In the genomic region with DNA sequence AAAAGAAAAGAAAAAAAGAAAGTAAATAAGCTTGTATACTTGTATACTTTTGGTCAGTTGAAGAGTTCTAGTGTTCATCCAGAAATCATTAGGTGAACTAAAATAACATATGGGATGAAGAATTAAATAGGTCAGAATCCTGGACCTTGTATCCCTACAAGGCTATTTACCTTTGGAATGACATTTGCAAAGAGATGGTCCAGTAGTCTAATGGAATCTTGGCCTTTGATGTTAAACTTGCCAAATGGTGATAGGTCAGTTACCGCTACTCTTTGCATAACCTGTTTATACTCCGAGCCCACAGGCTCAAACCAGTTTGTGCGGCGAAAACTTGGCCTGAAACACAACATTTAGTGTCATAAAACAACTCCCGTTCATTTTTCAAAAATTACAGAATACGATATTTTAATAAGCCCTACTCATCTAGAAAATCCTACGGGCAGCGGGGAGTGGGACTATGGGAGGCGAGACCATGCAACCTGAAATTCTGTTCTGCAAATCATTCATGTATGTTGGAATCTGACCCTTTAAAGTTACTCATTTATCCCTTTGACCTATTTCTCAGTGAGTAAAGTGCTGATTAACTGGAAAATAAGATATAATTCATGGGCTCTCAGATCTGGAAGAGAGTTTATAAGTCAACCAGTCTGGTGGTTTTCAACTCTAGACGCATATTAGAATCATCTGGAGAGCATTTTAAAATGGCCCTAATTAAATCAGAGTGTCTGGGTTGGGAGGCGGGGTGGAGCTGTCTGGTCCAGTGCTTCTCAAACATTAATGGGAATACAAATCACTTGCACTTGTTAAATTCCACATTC, we compare ENCODE assay signal across 1 cellular context.
TF ChIP-seq lines count a peak whose summit lies in the region.

No MANE protein-coding gene starts in this region.

TF ChIP-seq in HepG2, 621 proteins besides CTCF, POLR2A, EP300 and RAD21 (continued from another document and continues in another):
- TF ChIP-seq, protein P1, sequence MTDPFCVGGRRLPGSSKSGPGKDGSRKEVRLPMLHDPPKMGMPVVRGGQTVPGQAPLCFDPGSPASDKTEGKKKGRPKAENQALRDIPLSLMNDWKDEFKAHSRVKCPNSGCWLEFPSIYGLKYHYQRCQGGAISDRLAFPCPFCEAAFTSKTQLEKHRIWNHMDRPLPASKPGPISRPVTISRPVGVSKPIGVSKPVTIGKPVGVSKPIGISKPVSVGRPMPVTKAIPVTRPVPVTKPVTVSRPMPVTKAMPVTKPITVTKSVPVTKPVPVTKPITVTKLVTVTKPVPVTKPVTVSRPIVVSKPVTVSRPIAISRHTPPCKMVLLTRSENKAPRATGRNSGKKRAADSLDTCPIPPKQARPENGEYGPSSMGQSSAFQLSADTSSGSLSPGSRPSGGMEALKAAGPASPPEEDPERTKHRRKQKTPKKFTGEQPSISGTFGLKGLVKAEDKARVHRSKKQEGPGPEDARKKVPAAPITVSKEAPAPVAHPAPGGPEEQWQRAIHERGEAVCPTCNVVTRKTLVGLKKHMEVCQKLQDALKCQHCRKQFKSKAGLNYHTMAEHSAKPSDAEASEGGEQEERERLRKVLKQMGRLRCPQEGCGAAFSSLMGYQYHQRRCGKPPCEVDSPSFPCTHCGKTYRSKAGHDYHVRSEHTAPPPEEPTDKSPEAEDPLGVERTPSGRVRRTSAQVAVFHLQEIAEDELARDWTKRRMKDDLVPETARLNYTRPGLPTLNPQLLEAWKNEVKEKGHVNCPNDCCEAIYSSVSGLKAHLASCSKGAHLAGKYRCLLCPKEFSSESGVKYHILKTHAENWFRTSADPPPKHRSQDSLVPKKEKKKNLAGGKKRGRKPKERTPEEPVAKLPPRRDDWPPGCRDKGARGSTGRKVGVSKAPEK (CRISPR knock-in tag; IDR thresholded peaks at IDR 0.05; ENCODE audit: borderline replicate concordance): no peak
- TF ChIP-seq KLF9 (CRISPR knock-in tag; IDR thresholded peaks at IDR 0.05; ENCODE audit: low read depth): no peak
- TF ChIP-seq, protein P2, sequence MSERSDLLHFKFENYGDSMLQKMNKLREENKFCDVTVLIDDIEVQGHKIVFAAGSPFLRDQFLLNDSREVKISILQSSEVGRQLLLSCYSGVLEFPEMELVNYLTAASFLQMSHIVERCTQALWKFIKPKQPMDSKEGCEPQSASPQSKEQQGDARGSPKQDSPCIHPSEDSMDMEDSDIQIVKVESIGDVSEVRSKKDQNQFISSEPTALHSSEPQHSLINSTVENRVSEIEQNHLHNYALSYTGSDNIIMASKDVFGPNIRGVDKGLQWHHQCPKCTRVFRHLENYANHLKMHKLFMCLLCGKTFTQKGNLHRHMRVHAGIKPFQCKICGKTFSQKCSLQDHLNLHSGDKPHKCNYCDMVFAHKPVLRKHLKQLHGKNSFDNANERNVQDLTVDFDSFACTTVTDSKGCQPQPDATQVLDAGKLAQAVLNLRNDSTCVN (CRISPR knock-in tag; IDR thresholded peaks at IDR 0.05; ENCODE audit: borderline replicate concordance): no peak
- TF ChIP-seq ZNF672 (CRISPR knock-in tag; IDR thresholded peaks at IDR 0.05): no peak
- no peak for TF ChIP-seq ZNF605 (CRISPR knock-in tag; IDR thresholded peaks at IDR 0.05)
- TF ChIP-seq MIXL1 (CRISPR knock-in tag; IDR thresholded peaks at IDR 0.05): peak; percentile 84
- TF ChIP-seq, protein P3, sequence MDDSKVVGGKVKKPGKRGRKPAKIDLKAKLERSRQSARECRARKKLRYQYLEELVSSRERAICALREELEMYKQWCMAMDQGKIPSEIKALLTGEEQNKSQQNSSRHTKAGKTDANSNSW (CRISPR knock-in tag; IDR thresholded peaks at IDR 0.05; ENCODE audit: borderline replicate concordance): no peak
- no peak for TF ChIP-seq FIP1L1 (IDR thresholded peaks at IDR 0.05; ENCODE audit: borderline replicate concordance, insufficient read depth, low read depth, low read length)
- TF ChIP-seq, protein P4, sequence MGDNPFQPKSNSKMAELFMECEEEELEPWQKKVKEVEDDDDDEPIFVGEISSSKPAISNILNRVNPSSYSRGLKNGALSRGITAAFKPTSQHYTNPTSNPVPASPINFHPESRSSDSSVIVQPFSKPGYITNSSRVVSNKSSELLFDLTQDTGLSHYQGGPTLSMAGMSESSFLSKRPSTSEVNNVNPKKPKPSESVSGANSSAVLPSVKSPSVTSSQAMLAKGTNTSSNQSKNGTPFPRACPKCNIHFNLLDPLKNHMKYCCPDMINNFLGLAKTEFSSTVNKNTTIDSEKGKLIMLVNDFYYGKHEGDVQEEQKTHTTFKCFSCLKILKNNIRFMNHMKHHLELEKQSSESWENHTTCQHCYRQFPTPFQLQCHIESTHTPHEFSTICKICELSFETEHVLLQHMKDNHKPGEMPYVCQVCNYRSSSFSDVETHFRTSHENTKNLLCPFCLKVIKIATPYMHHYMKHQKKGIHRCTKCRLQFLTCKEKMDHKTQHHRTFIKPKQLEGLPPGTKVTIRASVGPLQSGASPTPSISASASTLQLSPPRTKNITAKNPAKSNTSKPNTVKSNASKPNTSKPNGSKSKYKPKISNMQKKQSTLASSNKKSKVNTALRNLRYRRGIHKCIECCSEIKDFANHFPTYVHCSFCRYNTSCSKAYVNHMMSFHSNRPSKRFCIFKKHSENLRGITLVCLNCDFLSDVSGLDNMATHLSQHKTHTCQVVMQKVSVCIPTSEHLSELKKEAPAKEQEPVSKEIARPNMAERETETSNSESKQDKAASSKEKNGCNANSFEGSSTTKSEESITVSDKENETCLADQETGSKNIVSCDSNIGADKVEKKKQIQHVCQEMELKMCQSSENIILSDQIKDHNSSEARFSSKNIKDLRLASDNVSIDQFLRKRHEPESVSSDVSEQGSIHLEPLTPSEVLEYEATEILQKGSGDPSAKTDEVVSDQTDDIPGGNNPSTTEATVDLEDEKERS (CRISPR knock-in tag; IDR thresholded peaks at IDR 0.05): no peak
- TF ChIP-seq SP1 (IDR thresholded peaks at IDR 0.05): no peak
- no peak for TF ChIP-seq SP1 (CRISPR knock-in tag; IDR thresholded peaks at IDR 0.05)
- peak; percentile 53 for TF ChIP-seq NFYC (CRISPR knock-in tag; IDR thresholded peaks at IDR 0.05)
- no peak for TF ChIP-seq SRY (CRISPR knock-in tag; IDR thresholded peaks at IDR 0.05)
- no peak for TF ChIP-seq MEIS1 (CRISPR knock-in tag; IDR thresholded peaks at IDR 0.05; ENCODE audit: borderline replicate concordance)
- no peak for TF ChIP-seq CHD4 (IDR thresholded peaks at IDR 0.05; ENCODE audit: borderline replicate concordance, low read length)
- no peak for TF ChIP-seq PCBP1 (IDR thresholded peaks at IDR 0.05; ENCODE audit: borderline replicate concordance, low read depth, low read length)
- peak; percentile 29 for TF ChIP-seq SKI (IDR thresholded peaks at IDR 0.05; ENCODE audit: partially characterized antibody)
- no peak for TF ChIP-seq AKAP8 (CRISPR knock-in tag; IDR thresholded peaks at IDR 0.05)
- no peak for TF ChIP-seq SPEN (CRISPR knock-in tag; IDR thresholded peaks at IDR 0.05; ENCODE audit: low read depth)
- TF ChIP-seq ATF1 (CRISPR knock-in tag; IDR thresholded peaks at IDR 0.05): 0 out of 2 replicates have a peak, but pooled peaks have one; percentile 23
- no peak for TF ChIP-seq NCOA5 (CRISPR knock-in tag; IDR thresholded peaks at IDR 0.05)
- no peak for TF ChIP-seq FOSL1 (CRISPR knock-in tag; IDR thresholded peaks at IDR 0.05; ENCODE audit: borderline replicate concordance)
- 0 out of 2 replicates have a peak, but pooled peaks have one; percentile 43 for TF ChIP-seq ZNF264 (CRISPR knock-in tag; IDR thresholded peaks at IDR 0.05)
- TF ChIP-seq ZNF317 (CRISPR knock-in tag; IDR thresholded peaks at IDR 0.05): no peak
- peak; percentile 76; the same call in 1 of the 2 replicates for TF ChIP-seq ATM (IDR thresholded peaks at IDR 0.05; ENCODE audit: borderline replicate concordance)
- no peak for TF ChIP-seq STAT5B (CRISPR knock-in tag; IDR thresholded peaks at IDR 0.05)
- TF ChIP-seq GLI4 (CRISPR knock-in tag; IDR thresholded peaks at IDR 0.05; ENCODE audit: borderline replicate concordance): no peak
- TF ChIP-seq ZZZ3 (CRISPR knock-in tag; IDR thresholded peaks at IDR 0.05; ENCODE audit: borderline replicate concordance): no peak
- TF ChIP-seq TBX2 (CRISPR knock-in tag; IDR thresholded peaks at IDR 0.05; ENCODE audit: borderline replicate concordance): peak; percentile 28; the same call in 1 of the 2 replicates
- TF ChIP-seq ZNF337 (CRISPR knock-in tag; IDR thresholded peaks at IDR 0.05; ENCODE audit: borderline replicate concordance, low read depth): no peak
- TF ChIP-seq JUNB (CRISPR knock-in tag; IDR thresholded peaks at IDR 0.05; ENCODE audit: borderline replicate concordance): no peak
- TF ChIP-seq, protein P5, sequence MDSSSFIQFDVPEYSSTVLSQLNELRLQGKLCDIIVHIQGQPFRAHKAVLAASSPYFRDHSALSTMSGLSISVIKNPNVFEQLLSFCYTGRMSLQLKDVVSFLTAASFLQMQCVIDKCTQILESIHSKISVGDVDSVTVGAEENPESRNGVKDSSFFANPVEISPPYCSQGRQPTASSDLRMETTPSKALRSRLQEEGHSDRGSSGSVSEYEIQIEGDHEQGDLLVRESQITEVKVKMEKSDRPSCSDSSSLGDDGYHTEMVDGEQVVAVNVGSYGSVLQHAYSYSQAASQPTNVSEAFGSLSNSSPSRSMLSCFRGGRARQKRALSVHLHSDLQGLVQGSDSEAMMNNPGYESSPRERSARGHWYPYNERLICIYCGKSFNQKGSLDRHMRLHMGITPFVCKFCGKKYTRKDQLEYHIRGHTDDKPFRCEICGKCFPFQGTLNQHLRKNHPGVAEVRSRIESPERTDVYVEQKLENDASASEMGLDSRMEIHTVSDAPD (CRISPR knock-in tag; IDR thresholded peaks at IDR 0.05): peak; percentile 51; the same call in 1 of the 2 replicates
- TF ChIP-seq HDAC1 (CRISPR knock-in tag; IDR thresholded peaks at IDR 0.05): no peak
- no peak for TF ChIP-seq SUZ12 (IDR thresholded peaks at IDR 0.05; ENCODE audit: low read depth, low read length)
- no peak for TF ChIP-seq KLF6 (CRISPR knock-in tag; IDR thresholded peaks at IDR 0.05)
- TF ChIP-seq, protein P6, sequence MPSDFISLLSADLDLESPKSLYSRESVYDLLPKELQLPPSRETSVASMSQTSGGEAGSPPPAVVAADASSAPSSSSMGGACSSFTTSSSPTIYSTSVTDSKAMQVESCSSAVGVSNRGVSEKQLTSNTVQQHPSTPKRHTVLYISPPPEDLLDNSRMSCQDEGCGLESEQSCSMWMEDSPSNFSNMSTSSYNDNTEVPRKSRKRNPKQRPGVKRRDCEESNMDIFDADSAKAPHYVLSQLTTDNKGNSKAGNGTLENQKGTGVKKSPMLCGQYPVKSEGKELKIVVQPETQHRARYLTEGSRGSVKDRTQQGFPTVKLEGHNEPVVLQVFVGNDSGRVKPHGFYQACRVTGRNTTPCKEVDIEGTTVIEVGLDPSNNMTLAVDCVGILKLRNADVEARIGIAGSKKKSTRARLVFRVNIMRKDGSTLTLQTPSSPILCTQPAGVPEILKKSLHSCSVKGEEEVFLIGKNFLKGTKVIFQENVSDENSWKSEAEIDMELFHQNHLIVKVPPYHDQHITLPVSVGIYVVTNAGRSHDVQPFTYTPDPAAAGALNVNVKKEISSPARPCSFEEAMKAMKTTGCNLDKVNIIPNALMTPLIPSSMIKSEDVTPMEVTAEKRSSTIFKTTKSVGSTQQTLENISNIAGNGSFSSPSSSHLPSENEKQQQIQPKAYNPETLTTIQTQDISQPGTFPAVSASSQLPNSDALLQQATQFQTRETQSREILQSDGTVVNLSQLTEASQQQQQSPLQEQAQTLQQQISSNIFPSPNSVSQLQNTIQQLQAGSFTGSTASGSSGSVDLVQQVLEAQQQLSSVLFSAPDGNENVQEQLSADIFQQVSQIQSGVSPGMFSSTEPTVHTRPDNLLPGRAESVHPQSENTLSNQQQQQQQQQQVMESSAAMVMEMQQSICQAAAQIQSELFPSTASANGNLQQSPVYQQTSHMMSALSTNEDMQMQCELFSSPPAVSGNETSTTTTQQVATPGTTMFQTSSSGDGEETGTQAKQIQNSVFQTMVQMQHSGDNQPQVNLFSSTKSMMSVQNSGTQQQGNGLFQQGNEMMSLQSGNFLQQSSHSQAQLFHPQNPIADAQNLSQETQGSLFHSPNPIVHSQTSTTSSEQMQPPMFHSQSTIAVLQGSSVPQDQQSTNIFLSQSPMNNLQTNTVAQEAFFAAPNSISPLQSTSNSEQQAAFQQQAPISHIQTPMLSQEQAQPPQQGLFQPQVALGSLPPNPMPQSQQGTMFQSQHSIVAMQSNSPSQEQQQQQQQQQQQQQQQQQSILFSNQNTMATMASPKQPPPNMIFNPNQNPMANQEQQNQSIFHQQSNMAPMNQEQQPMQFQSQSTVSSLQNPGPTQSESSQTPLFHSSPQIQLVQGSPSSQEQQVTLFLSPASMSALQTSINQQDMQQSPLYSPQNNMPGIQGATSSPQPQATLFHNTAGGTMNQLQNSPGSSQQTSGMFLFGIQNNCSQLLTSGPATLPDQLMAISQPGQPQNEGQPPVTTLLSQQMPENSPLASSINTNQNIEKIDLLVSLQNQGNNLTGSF (CRISPR knock-in tag; IDR thresholded peaks at IDR 0.05): no peak
- TF ChIP-seq, protein P7, sequence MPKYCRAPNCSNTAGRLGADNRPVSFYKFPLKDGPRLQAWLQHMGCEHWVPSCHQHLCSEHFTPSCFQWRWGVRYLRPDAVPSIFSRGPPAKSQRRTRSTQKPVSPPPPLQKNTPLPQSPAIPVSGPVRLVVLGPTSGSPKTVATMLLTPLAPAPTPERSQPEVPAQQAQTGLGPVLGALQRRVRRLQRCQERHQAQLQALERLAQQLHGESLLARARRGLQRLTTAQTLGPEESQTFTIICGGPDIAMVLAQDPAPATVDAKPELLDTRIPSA (CRISPR knock-in tag; IDR thresholded peaks at IDR 0.05; ENCODE audit: borderline replicate concordance): no peak
- TF ChIP-seq, protein P8, sequence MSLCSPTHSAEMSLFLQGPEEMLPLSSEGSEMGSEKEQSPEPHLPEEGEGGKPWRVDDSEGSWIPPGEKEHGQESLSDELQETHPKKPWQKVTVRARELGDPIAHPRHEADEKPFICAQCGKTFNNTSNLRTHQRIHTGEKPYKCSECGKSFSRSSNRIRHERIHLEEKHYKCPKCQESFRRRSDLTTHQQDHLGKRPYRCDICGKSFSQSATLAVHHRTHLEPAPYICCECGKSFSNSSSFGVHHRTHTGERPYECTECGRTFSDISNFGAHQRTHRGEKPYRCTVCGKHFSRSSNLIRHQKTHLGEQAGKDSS (CRISPR knock-in tag; IDR thresholded peaks at IDR 0.05; ENCODE audit: borderline replicate concordance, low read depth): no peak
- TF ChIP-seq RFX3 (CRISPR knock-in tag; IDR thresholded peaks at IDR 0.05): no peak
- TF ChIP-seq, protein P9, sequence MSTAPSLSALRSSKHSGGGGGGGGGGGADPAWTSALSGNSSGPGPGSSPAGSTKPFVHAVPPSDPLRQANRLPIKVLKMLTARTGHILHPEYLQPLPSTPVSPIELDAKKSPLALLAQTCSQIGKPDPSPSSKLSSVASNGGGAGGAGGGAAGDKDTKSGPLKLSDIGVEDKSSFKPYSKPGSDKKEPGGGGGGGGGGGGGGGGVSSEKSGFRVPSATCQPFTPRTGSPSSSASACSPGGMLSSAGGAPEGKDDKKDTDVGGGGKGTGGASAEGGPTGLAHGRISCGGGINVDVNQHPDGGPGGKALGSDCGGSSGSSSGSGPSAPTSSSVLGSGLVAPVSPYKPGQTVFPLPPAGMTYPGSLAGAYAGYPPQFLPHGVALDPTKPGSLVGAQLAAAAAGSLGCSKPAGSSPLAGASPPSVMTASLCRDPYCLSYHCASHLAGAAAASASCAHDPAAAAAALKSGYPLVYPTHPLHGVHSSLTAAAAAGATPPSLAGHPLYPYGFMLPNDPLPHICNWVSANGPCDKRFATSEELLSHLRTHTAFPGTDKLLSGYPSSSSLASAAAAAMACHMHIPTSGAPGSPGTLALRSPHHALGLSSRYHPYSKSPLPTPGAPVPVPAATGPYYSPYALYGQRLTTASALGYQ (CRISPR knock-in tag; IDR thresholded peaks at IDR 0.05): peak; percentile 63
- no peak for TF ChIP-seq ZFP36 (IDR thresholded peaks at IDR 0.05; ENCODE audit: borderline replicate concordance, low read depth, low read length, partially characterized antibody)
- no peak for TF ChIP-seq ZSCAN12 (CRISPR knock-in tag; IDR thresholded peaks at IDR 0.05)
- no peak for TF ChIP-seq ZNF207 (IDR thresholded peaks at IDR 0.05; ENCODE audit: borderline replicate concordance)
- TF ChIP-seq ZNF484 (CRISPR knock-in tag; IDR thresholded peaks at IDR 0.05; ENCODE audit: borderline replicate concordance, low read depth): no peak
